Comparison of ENCODE assay signal across 13 cellular contexts in the genomic region with DNA sequence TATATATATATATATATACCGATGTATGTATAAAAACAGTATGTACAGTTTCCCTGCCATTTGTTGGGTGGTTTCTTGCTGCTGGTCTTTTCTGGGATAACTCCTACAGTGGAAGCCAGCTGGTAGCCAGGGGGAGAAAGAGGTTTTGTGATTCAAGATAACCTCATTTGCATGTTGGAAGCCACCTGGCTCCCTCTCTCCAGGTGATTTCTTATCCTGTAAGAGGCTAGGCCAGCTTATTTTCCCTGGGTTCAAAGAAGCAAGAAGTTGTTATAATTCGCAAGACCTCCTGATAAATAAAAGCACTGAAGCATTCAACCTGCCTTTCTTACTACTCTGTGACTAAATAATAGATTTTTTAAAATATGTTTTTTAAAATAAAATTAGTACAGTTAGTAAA.
"Had no signal": no experiment of that assay in that cellular context is flagged by ENCODE, and none has a peak within 500 bp of the region (broad histone marks: within the 10 kb centered on the region; RNA-seq: fewer than 3 reads in every experiment).

No MANE protein-coding gene starts in this region.

- H3K9me3 Mint-ChIP-seq: activated B cell treated with CpG ODN at 0.5 μM for 24 hours; activated CD4-positive, alpha-beta T cell treated with anti-CD3 and anti-CD28 coated beads, Interleukin-2, amount 10 ng/mL, durations not matched to agents 7 days and 5 days had no signal

- H3K36me3 ChIP-seq: cardiac muscle cell, esophagus muscularis mucosa, ovary, upper lobe of right lung had no signal

- H3K4me1 Mint-ChIP-seq: activated B cell treated with CpG ODN at 0.5 μM for 24 hours; activated CD4-positive, alpha-beta T cell treated with anti-CD3 and anti-CD28 coated beads, Interleukin-2, amount 10 ng/mL, durations not matched to agents 7 days and 5 days had no signal

- H3K27ac ChIP-seq: cardiac muscle cell, esophagus muscularis mucosa, ovary, testis, upper lobe of right lung had no signal

- H3K4me3 Mint-ChIP-seq: activated B cell treated with CpG ODN at 0.5 μM for 24 hours; activated CD4-positive, alpha-beta T cell treated with anti-CD3 and anti-CD28 coated beads, Interleukin-2, amount 10 ng/mL, durations not matched to agents 7 days and 5 days; stimulated activated naive CD8-positive, alpha-beta T cell treated with anti-CD3 and anti-CD28 coated beads, Interleukin-15, Interleukin-2, amounts not matched to agents 100 ng/mL and 50 ng/mL, for 24 hours had no signal

- H3K4me1 ChIP-seq: esophagus muscularis mucosa, testis, upper lobe of right lung had no signal

- H3K27ac Mint-ChIP-seq: activated B cell treated with CpG ODN at 0.5 μM for 24 hours; activated CD4-positive, alpha-beta T cell treated with anti-CD3 and anti-CD28 coated beads, Interleukin-2, amount 10 ng/mL, durations not matched to agents 7 days and 5 days; stimulated activated naive CD8-positive, alpha-beta T cell treated with anti-CD3 and anti-CD28 coated beads, Interleukin-15, Interleukin-2, amounts not matched to agents 100 ng/mL and 50 ng/mL, for 24 hours had no signal

- DNase-seq: activated B cell treated with CpG ODN at 0.5 μM for 24 hours; activated CD4-positive, alpha-beta T cell treated with anti-CD3 and anti-CD28 coated beads, Interleukin-2, amount 10 ng/mL, durations not matched to agents 7 days and 5 days; activated CD8-positive, alpha-beta memory T cell treated with anti-CD3 and anti-CD28 coated beads for 24 hours; activated naive CD4-positive, alpha-beta T cell treated with Interleukin-2 at 50 U/mL for 16 hours; kidney glomerular epithelial cell; ovary; stimulated activated CD4-positive, alpha-beta T cell treated with anti-CD3 and anti-CD28 coated beads, Interleukin-2, amount 100 ng/mL, for 48 hours; stimulated activated CD8-positive, alpha-beta memory T cell treated with anti-CD3 and anti-CD28 coated beads, Interleukin-4, amount 100 ng/mL, for 48 hours; testis; upper lobe of right lung had no signal

- H3K27me3 ChIP-seq: cardiac muscle cell, esophagus muscularis mucosa, ovary, testis, upper lobe of right lung had no signal

- H3K4me3 ChIP-seq: cardiac muscle cell, esophagus muscularis mucosa, ovary, testis, upper lobe of right lung had no signal

- H3K27me3 Mint-ChIP-seq: activated B cell treated with CpG ODN at 0.5 μM for 24 hours; activated CD4-positive, alpha-beta T cell treated with anti-CD3 and anti-CD28 coated beads, Interleukin-2, amount 10 ng/mL, durations not matched to agents 7 days and 5 days; stimulated activated naive CD8-positive, alpha-beta T cell treated with anti-CD3 and anti-CD28 coated beads, Interleukin-15, Interleukin-2, amounts not matched to agents 100 ng/mL and 50 ng/mL, for 24 hours had no signal

- H3K9me3 ChIP-seq: esophagus muscularis mucosa, ovary, testis, upper lobe of right lung had no signal
